Comparison of ENCODE assay signal across 1 cellular context in genomic region chr3:93979850-93980677, GRCh38.
A peak's percentile ranks its signal among the peaks of the same experiment; 100 is the strongest.
TF ChIP-seq lines count a peak whose summit lies in the region.

Gene ARL13B, plus strand, starts transcription at chr3:93980155. Its CDS starts 269 bp downstream, at chr3:93980424.

TF ChIP-seq in WTC11, 78 proteins besides CTCF, POLR2A, EP300 and RAD21 (continued from another document):
- TF ChIP-seq SP1 (CRISPR knock-in tag; conservative IDR thresholded peaks at IDR 0.05) (peak; percentile 79), ZNF121 (CRISPR knock-in tag; IDR thresholded peaks at IDR 0.05) (peak; percentile 47; the same call in 1 of the 2 replicates), SMAD3 (CRISPR knock-in tag; IDR thresholded peaks at IDR 0.05; ENCODE audit: borderline replicate concordance) (no peak), FOXP4 (CRISPR knock-in tag; IDR thresholded peaks at IDR 0.05) (peak; percentile 77), ETV6 (CRISPR knock-in tag; IDR thresholded peaks at IDR 0.05) (peak; percentile 42; the same call in 1 of the 2 replicates), PREB (CRISPR knock-in tag; IDR thresholded peaks at IDR 0.05; ENCODE audit: borderline replicate concordance) (no peak)
TF ChIP-seq in WTC11: peak in this region for 10.
